In the genomic region with DNA sequence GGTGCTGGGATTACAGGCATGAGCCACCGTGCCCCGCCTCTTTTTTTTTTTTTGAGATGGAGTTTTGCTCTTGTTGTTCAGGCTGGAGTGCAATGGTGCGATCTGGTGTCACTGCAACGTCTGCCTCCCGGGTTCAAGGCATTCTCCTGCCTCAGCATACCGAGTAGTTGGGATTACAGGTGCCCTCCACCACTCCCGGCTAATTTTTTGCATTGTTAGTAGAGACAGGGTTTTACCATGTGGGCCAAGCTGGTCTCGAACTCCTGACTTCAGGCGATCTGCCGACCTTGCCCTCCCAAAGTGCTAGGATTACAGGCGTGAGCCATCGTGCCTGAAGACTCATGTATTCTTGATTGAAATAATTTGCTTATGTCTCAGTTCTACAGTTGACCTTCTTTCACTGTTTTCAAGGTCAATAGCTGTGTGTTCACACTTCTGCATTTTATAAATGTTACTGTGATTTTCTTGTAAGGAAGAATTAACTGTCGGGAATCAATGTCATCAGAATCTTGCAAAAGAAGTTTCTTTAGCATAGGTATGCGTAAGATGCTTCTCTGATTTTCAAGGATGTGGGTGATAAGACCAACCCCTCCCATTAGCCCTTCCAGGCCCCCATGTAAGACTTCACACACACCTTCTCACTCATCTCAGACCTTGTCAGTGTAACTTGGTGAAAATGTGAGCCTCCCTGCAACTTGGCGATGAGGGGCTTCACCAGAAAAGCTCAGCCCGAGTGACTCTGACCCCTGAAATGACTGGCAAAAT, we compare ENCODE assay signal across 17 cellular contexts. TPM values are rescaled to one million over a fixed set of nuclear protein-coding genes. Genes with fewer than 3 reads are reported as not detected.
DNase-seq lines count a peak whose midpoint lies in the region; ATAC-seq and TF ChIP-seq lines count a peak whose summit lies in the region.
"Had no signal": no experiment of that assay in that cellular context is flagged by ENCODE, and none has a peak within 500 bp of the region (broad histone marks: within the 10 kb centered on the region; RNA-seq: fewer than 3 reads in every experiment).

No MANE protein-coding gene starts in this region.

- BruUV-seq in Caco-2 (replicated peaks; lab: Mats Ljungman, UMichigan): no TSS peak

- H3K4me3 Mint-ChIP-seq in activated naive CD4-positive, alpha-beta T cell treated with anti-CD3 and anti-CD28 coated beads, Interleukin-2, amount 10 ng/mL, durations not matched to agents 7 days and 5 days: no peak overlapping the region
- H3K4me3 Mint-ChIP-seq in activated naive CD4-positive, alpha-beta T cell treated with anti-CD3 and anti-CD28 coated beads for 36 hours: no peak overlapping the region
- H3K4me3 Mint-ChIP-seq in WTC11: no peak overlapping the region
- H3K4me3 Mint-ChIP-seq in naive thymus-derived CD4-positive, alpha-beta T cell: no peak overlapping the region
- H3K4me3 Mint-ChIP-seq in Caco-2 (ENCODE audit: unreplicated experiment): no peak overlapping the region
- H3K4me3 Mint-ChIP-seq: CD8-positive, alpha-beta memory T cell; HFFc6; IgD-negative memory B cell had no signal

- H3K4me3 ChIP-seq in naive thymus-derived CD4-positive, alpha-beta T cell (ENCODE audit: low read length): peak overlapping the region; percentile 25
- H3K4me3 ChIP-seq in Caco-2 (ENCODE audit: low read depth, low read length): no peak overlapping the region

- no peak for DNase-seq in activated naive CD4-positive, alpha-beta T cell treated with anti-CD3 and anti-CD28 coated beads, Interleukin-2, amount 10 ng/mL, durations not matched to agents 7 days and 5 days
- DNase-seq in activated naive CD4-positive, alpha-beta T cell treated with anti-CD3 and anti-CD28 coated beads for 36 hours: no peak
- DNase-seq in WTC11 (ENCODE audit: low spot score): no peak
- DNase-seq in naive thymus-derived CD4-positive, alpha-beta T cell: no peak
- DNase-seq in H4 (ENCODE audit: low spot score): no peak
- DNase-seq in Caco-2: no peak
- no peak for DNase-seq in 8988T
- DNase-seq: CD8-positive, alpha-beta memory T cell; COR-L47; H7; HFFc6; KBM-7 had no signal

- no peak overlapping the region for H3K27ac ChIP-seq in naive thymus-derived CD4-positive, alpha-beta T cell (ENCODE audit: low read depth, low read length)
- H3K27ac ChIP-seq: 22Rv1, BLaER1, HL-60 had no signal

- peak overlapping the region; percentile 65 for H3K27ac Mint-ChIP-seq in activated naive CD4-positive, alpha-beta T cell treated with anti-CD3 and anti-CD28 coated beads, Interleukin-2, amount 10 ng/mL, durations not matched to agents 7 days and 5 days
- no peak overlapping the region for H3K27ac Mint-ChIP-seq in activated naive CD4-positive, alpha-beta T cell treated with anti-CD3 and anti-CD28 coated beads for 36 hours
- H3K27ac Mint-ChIP-seq in WTC11: peak overlapping the region; percentile 60
- H3K27ac Mint-ChIP-seq in naive thymus-derived CD4-positive, alpha-beta T cell: no peak overlapping the region
- H3K27ac Mint-ChIP-seq in Caco-2 (ENCODE audit: unreplicated experiment): no peak overlapping the region
- H3K27ac Mint-ChIP-seq: CD8-positive, alpha-beta memory T cell; HFFc6 had no signal

- peaks cover 18 to 65% (median 18%) of the 10 kb centered on the region in 3 experiments for H3K36me3 ChIP-seq in naive thymus-derived CD4-positive, alpha-beta T cell (ENCODE audit: control insufficient read depth in 2 of 3, insufficient read depth in 3 of 3, low read length in 3 of 3)
- H3K36me3 ChIP-seq in Caco-2 (ENCODE audit: control insufficient read depth, insufficient read depth, low read length): peaks cover 8% of the 10 kb centered on the region

- H3K36me3 Mint-ChIP-seq in activated naive CD4-positive, alpha-beta T cell treated with anti-CD3 and anti-CD28 coated beads, Interleukin-2, amount 10 ng/mL, durations not matched to agents 7 days and 5 days: peaks cover 81% of the 10 kb centered on the region
- peaks cover 85% of the 10 kb centered on the region for H3K36me3 Mint-ChIP-seq in activated naive CD4-positive, alpha-beta T cell treated with anti-CD3 and anti-CD28 coated beads for 36 hours (ENCODE audit: low read depth)
- H3K36me3 Mint-ChIP-seq in WTC11 (peaks cover 60% of the 10 kb centered on the region), Caco-2 (ENCODE audit: insufficient read depth, unreplicated experiment) (peaks cover 81% of the 10 kb centered on the region)
- peaks cover 32 to 89% (median 79%) of the 10 kb centered on the region in 5 donors for H3K36me3 Mint-ChIP-seq in naive thymus-derived CD4-positive, alpha-beta T cell

- POLR2A ChIA-PET in WTC11 (lab: Charles Lee): interaction anchor here (0.6 kb wide), 1 partner anchor 31 kb away, joined by 6 read pairs; no protein-coding TSS in a partner anchor
- POLR2A ChIA-PET in naive thymus-derived CD4-positive, alpha-beta T cell (lab: Charles Lee): no interaction called here
- POLR2A ChIA-PET in Caco-2 (lab: Charles Lee): no interaction called here

- peaks cover 14 to 88% (median 34%) of the 10 kb centered on the region in 3 experiments for H3K9me3 ChIP-seq in naive thymus-derived CD4-positive, alpha-beta T cell (ENCODE audit: control insufficient read depth in 2 of 3, low read length in 3 of 3)
- H3K9me3 ChIP-seq in Caco-2: peaks cover 22% of the 10 kb centered on the region

- H3K9me3 Mint-ChIP-seq in activated naive CD4-positive, alpha-beta T cell treated with anti-CD3 and anti-CD28 coated beads, Interleukin-2, amount 10 ng/mL, durations not matched to agents 7 days and 5 days: peaks cover 77% of the 10 kb centered on the region
- peaks cover 73% of the 10 kb centered on the region for H3K9me3 Mint-ChIP-seq in activated naive CD4-positive, alpha-beta T cell treated with anti-CD3 and anti-CD28 coated beads for 36 hours
- H3K9me3 Mint-ChIP-seq in WTC11 (peaks cover 41% of the 10 kb centered on the region), Caco-2 (ENCODE audit: unreplicated experiment) (peaks cover 24% of the 10 kb centered on the region)
- H3K9me3 Mint-ChIP-seq in naive thymus-derived CD4-positive, alpha-beta T cell: peaks cover 21 to 95% (median 81%) of the 10 kb centered on the region in 11 donors

- H3K4me1 Mint-ChIP-seq in activated naive CD4-positive, alpha-beta T cell treated with anti-CD3 and anti-CD28 coated beads, Interleukin-2, amount 10 ng/mL, durations not matched to agents 7 days and 5 days: no peaks in the 10 kb centered on the region
- H3K4me1 Mint-ChIP-seq in activated naive CD4-positive, alpha-beta T cell treated with anti-CD3 and anti-CD28 coated beads for 36 hours (ENCODE audit: low read depth): no peaks in the 10 kb centered on the region
- H3K4me1 Mint-ChIP-seq in WTC11: peaks cover 38% of the 10 kb centered on the region
- no peaks in the 10 kb centered on the region for H3K4me1 Mint-ChIP-seq in naive thymus-derived CD4-positive, alpha-beta T cell
- no peaks in the 10 kb centered on the region for H3K4me1 Mint-ChIP-seq in Caco-2 (ENCODE audit: low read depth, unreplicated experiment)

- CTCF ChIA-PET in activated naive CD4-positive, alpha-beta T cell treated with anti-CD3 and anti-CD28 coated beads, Interleukin-2, amount 10 ng/mL, durations not matched to agents 7 days and 5 days (lab: Charles Lee): no interaction called here
- CTCF ChIA-PET in activated naive CD4-positive, alpha-beta T cell treated with anti-CD3 and anti-CD28 coated beads for 36 hours (lab: Charles Lee): no interaction called here
- CTCF ChIA-PET in WTC11 (lab: Charles Lee): no interaction called here
- CTCF ChIA-PET in naive thymus-derived CD4-positive, alpha-beta T cell (lab: Charles Lee): interaction anchor here (0.6 kb wide), 1 partner anchor 113 kb away, joined by 4 read pairs; no protein-coding TSS in a partner anchor
- CTCF ChIA-PET in Caco-2 (lab: Charles Lee): no interaction called here

- H3K27me3 Mint-ChIP-seq in activated naive CD4-positive, alpha-beta T cell treated with anti-CD3 and anti-CD28 coated beads, Interleukin-2, amount 10 ng/mL, durations not matched to agents 7 days and 5 days: no peaks in the 10 kb centered on the region
- no peaks in the 10 kb centered on the region for H3K27me3 Mint-ChIP-seq in activated naive CD4-positive, alpha-beta T cell treated with anti-CD3 and anti-CD28 coated beads for 36 hours (ENCODE audit: low read depth)
- H3K27me3 Mint-ChIP-seq in WTC11 (ENCODE audit: low read depth) (no peaks in the 10 kb centered on the region; the same call in 1 of the 2 replicates), Caco-2 (ENCODE audit: insufficient read depth, unreplicated experiment) (no peaks in the 10 kb centered on the region)
- no peaks in the 10 kb centered on the region for H3K27me3 Mint-ChIP-seq in naive thymus-derived CD4-positive, alpha-beta T cell
- H3K27me3 Mint-ChIP-seq: CD8-positive, alpha-beta memory T cell; IgD-negative memory B cell had no signal

- TF ChIP-seq CTCF in WTC11 (IDR thresholded peaks at IDR 0.05) (no peak), Caco-2 (IDR thresholded peaks at IDR 0.05; ENCODE audit: insufficient read depth in 1 of 2, low read depth in 1 of 2, low read length in 1 of 2, severe bottlenecking in 1 of 2, unreplicated experiment in 1 of 2) (no peak)

- H3K4me1 ChIP-seq in naive thymus-derived CD4-positive, alpha-beta T cell (ENCODE audit: control insufficient read depth in 2 of 2, insufficient read depth in 2 of 2, low read length in 2 of 2): no peaks in the 10 kb centered on the region
- H3K4me1 ChIP-seq in Caco-2: no peaks in the 10 kb centered on the region
- H3K4me1 ChIP-seq: BLaER1 had no signal

- H3K27me3 ChIP-seq in naive thymus-derived CD4-positive, alpha-beta T cell (ENCODE audit: control insufficient read depth in 2 of 2, insufficient read depth in 2 of 2, low read length in 2 of 2): no peaks in the 10 kb centered on the region
- no peaks in the 10 kb centered on the region for H3K27me3 ChIP-seq in Caco-2 (replicated peaks; ENCODE audit: control insufficient read depth, insufficient read depth, low read length)
- H3K27me3 ChIP-seq: BLaER1 had no signal

- no peak for ATAC-seq in WTC11
- ATAC-seq in naive thymus-derived CD4-positive, alpha-beta T cell: no peak
- ATAC-seq: HCT116 had no signal

- intact Hi-C loops in activated naive CD4-positive, alpha-beta T cell treated with anti-CD3 and anti-CD28 coated beads for 36 hours (cut with micrococcal nuclease): no loop called here
- intact Hi-C loops in naive thymus-derived CD4-positive, alpha-beta T cell (cut with micrococcal nuclease): no loop called here
- intact Hi-C loops in Caco-2 (cut with micrococcal nuclease; ENCODE audit: unreplicated experiment): no loop called here

RNA-seq across cellular contexts. Expression of a gene that starts 12.7 kb away (rescaled TPM):
- 10 to 100 TPM; 13.8 to 15.0 TPM for total RNA-seq in activated naive CD4-positive, alpha-beta T cell treated with anti-CD3 and anti-CD28 coated beads for 36 hours
- total RNA-seq in WTC11 (2021) (34.6 to 40.3 TPM (median 35.0 TPM) in 3 replicates), Caco-2 (2022) (17.5 and 19.6 TPM in 2 replicates)
- total RNA-seq in naive thymus-derived CD4-positive, alpha-beta T cell: 10 to 100 TPM; 11.7 to 43.3 (median 28.3) TPM
- 10 to 100 TPM; 12.3 to 20.7 TPM for polyA plus RNA-seq in naive thymus-derived CD4-positive, alpha-beta T cell
- 5.4 and 6.8 TPM in 2 replicates for total RNA-seq in H4 (2014; rRNA removed; shearing (Covaris generic))

RNA-seq across cellular contexts. Expression of a gene that starts 29.9 kb away (rescaled TPM):
- total RNA-seq in activated naive CD4-positive, alpha-beta T cell treated with anti-CD3 and anti-CD28 coated beads for 36 hours: 10 to 100 TPM; 19.1 to 20.1 TPM
- 47.1 to 59.2 TPM (median 49.2 TPM) in 3 replicates for total RNA-seq in WTC11 (2021)
- total RNA-seq in naive thymus-derived CD4-positive, alpha-beta T cell: 10 to 100 TPM; 17.7 to 52.4 (median 33.7) TPM
- polyA plus RNA-seq in naive thymus-derived CD4-positive, alpha-beta T cell: 10 to 100 TPM in 1 of 2 donors, 1 to 10 TPM in 1; 5.8 to 16.5 TPM
- total RNA-seq in H4 (2014; rRNA removed; shearing (Covaris generic)): 9.1 and 11.6 TPM in 2 replicates
- total RNA-seq in Caco-2 (2022): 19.3 and 19.8 TPM in 2 replicates

Comparison
In these comparisons a context has a peak if more than half of its experiments do, and no peak if none do; other contexts are left out.
1. H3K27ac Mint-ChIP-seq: peak in activated naive CD4-positive, alpha-beta T cell treated with anti-CD3 and anti-CD28 coated beads, Interleukin-2, amount 10 ng/mL, durations not matched to agents 7 days and 5 days (single experiment) and WTC11 (single experiment); none in activated naive CD4-positive, alpha-beta T cell treated with anti-CD3 and anti-CD28 coated beads for 36 hours (single experiment), naive thymus-derived CD4-positive, alpha-beta T cell (0 of 9) and Caco-2 (single experiment).